In genomic region chr19:33522371-33522662, GRCh38 we compare ENCODE assay signal across 8 cellular contexts. TPM values are rescaled to one million over a fixed set of nuclear protein-coding genes. Genes with fewer than 3 reads are reported as not detected.
DNase-seq lines count a peak whose midpoint lies in the region; ATAC-seq, FAIRE-seq and TF ChIP-seq lines count a peak whose summit lies in the region.

No MANE protein-coding gene starts in this region.

- no peaks in the 10 kb centered on the region for H3K9me3 ChIP-seq in HepG2 (ENCODE audit: low read length)

- H3K4me2 ChIP-seq in HepG2 (ENCODE audit: low read depth, low read length), result peak overlapping the region; percentile 99

- no peaks in the 10 kb centered on the region for H3K27me3 Mint-ChIP-seq in activated CD4-positive, alpha-beta T cell treated with anti-CD3 and anti-CD28 coated beads, Interleukin-2, amount 10 ng/mL, durations not matched to agents 7 days and 5 days
- no peaks in the 10 kb centered on the region for H3K27me3 Mint-ChIP-seq in activated T-helper 17 cell treated with anti-CD3 and anti-CD28 coated beads, Interleukin-2, amount 50 U/mL, for 72 hours

- peaks cover 8 to 23% of the 10 kb centered on the region in 2 experiments; a peak in 3 of 5 replicates for H3K27me3 ChIP-seq in HepG2 (ENCODE audit: control insufficient read depth in 1 of 2, insufficient read depth in 2 of 2, low read length in 2 of 2)

- H3K27ac ChIP-seq in HepG2 (ENCODE audit: extremely low read length, insufficient read depth, low read length), result no peak overlapping the region
- peak overlapping the region; percentile 52 for H3K27ac ChIP-seq in substantia nigra (ENCODE audit: low read depth, low read length, poor library complexity, severe bottlenecking)

- FAIRE-seq in HepG2 (lab: Jason Lieb, UNC), result no peak

- 44% methylated on average over 2 of the region's 5 CpGs for WGBS in HepG2 (ENCODE audit: low lambda C conversion rate)

- no peak overlapping the region for H2AFZ ChIP-seq in HepG2 (ENCODE audit: low read length)

- TF ChIP-seq RAD21 in HepG2 (CRISPR knock-in tag; IDR thresholded peaks at IDR 0.05), result no peak

- peaks cover 45% of the 10 kb centered on the region for H3K4me1 ChIP-seq in HepG2 (ENCODE audit: insufficient read depth, low read length)

- H4K20me1 ChIP-seq in HepG2 (ENCODE audit: insufficient read depth, low read length), result 0 out of 2 replicates have a peak, but pooled peaks cover 3% of the 10 kb centered on the region

- CTCF ChIA-PET in activated CD4-positive, alpha-beta T cell treated with anti-CD3 and anti-CD28 coated beads, Interleukin-2, amount 10 ng/mL, durations not matched to agents 7 days and 5 days (lab: Charles Lee), result interaction anchor here (1.2 kb wide), 1 partner anchor 256 kb away, joined by 3 read pairs; no protein-coding TSS in a partner anchor
- CTCF ChIA-PET in HepG2 (lab: Yijun Ruan, JAX; ENCODE audit: low intra/inter-chr PET ratio, low total read pairs), result no interaction called here

- no peaks in the 10 kb centered on the region for H3K36me3 Mint-ChIP-seq in activated CD4-positive, alpha-beta T cell treated with anti-CD3 and anti-CD28 coated beads, Interleukin-2, amount 10 ng/mL, durations not matched to agents 7 days and 5 days (ENCODE audit: low read depth)
- no peaks in the 10 kb centered on the region for H3K36me3 Mint-ChIP-seq in activated T-helper 17 cell treated with anti-CD3 and anti-CD28 coated beads, Interleukin-2, amount 50 U/mL, for 72 hours (ENCODE audit: low read depth)

- POLR2A ChIA-PET in activated CD4-positive, alpha-beta T cell treated with anti-CD3 and anti-CD28 coated beads, Interleukin-2, amount 10 ng/mL, durations not matched to agents 7 days and 5 days (lab: Charles Lee), result no interaction called here
- POLR2A ChIA-PET in HepG2 (lab: Yijun Ruan, JAX), result interaction anchor here (0.7 to 1.4 kb wide), 9 partner anchors 10 to 1117 kb away, joined by 3 to 4 read pairs (median 3); no protein-coding TSS in a partner anchor

- H3K4me3 Mint-ChIP-seq in activated CD4-positive, alpha-beta T cell treated with anti-CD3 and anti-CD28 coated beads, Interleukin-2, amount 10 ng/mL, durations not matched to agents 7 days and 5 days, result peak overlapping the region; percentile 79
- H3K4me3 Mint-ChIP-seq in activated T-helper 17 cell treated with anti-CD3 and anti-CD28 coated beads, Interleukin-2, amount 50 U/mL, for 72 hours, result peak overlapping the region; percentile 93

- BruUV-seq in HepG2 (replicated peaks; lab: Mats Ljungman, UMichigan), result no TSS peak

- no peak for ATAC-seq in activated T-helper 17 cell treated with anti-CD3 and anti-CD28 coated beads, Interleukin-2, amount 50 U/mL, for 72 hours (replicated peaks)
- peak; percentile 10 for ATAC-seq in HepG2

- peaks cover 19% of the 10 kb centered on the region for H3K79me2 ChIP-seq in HepG2 (ENCODE audit: insufficient read depth, low read length)

- in situ Hi-C loops in HepG2 (cut with HindIII; ENCODE audit: extremely low pct_ligation_motif_present, low pct_unique_long_range_greater_than_20kb), result no loop called here

- no peaks in the 10 kb centered on the region for H3K9me3 Mint-ChIP-seq in activated CD4-positive, alpha-beta T cell treated with anti-CD3 and anti-CD28 coated beads, Interleukin-2, amount 10 ng/mL, durations not matched to agents 7 days and 5 days
- H3K9me3 Mint-ChIP-seq in activated T-helper 17 cell treated with anti-CD3 and anti-CD28 coated beads, Interleukin-2, amount 50 U/mL, for 72 hours, result no peaks in the 10 kb centered on the region

- H3K9ac ChIP-seq in HepG2 (ENCODE audit: insufficient read depth, low read depth, low read length), result peak overlapping the region; percentile 58

- TF ChIP-seq EP300 in HepG2 (IDR thresholded peaks at IDR 0.05; ENCODE audit: low read depth in 2 of 2, low read length in 2 of 2) (no peak), HepG2 (CRISPR knock-in tag; IDR thresholded peaks at IDR 0.05; ENCODE audit: borderline replicate concordance) (no peak)

- no peak for DNase-seq in activated CD4-positive, alpha-beta T cell treated with anti-CD3 and anti-CD28 coated beads, Interleukin-2, amount 10 ng/mL, durations not matched to agents 7 days and 5 days
- DNase-seq in activated CD4-positive, alpha-beta T cell treated with anti-CD3 and anti-CD28 coated beads for 48 hours, result no peak
- DNase-seq in HepG2 (ENCODE audit: low spot score) (no peak), substantia nigra (lab: John Stamatoyannopoulos, UW) (no peak), retina (no peak), NCI-H187 (lab: John Stamatoyannopoulos, UW) (no peak)
- DNase-seq in stimulated activated CD4-positive, alpha-beta T cell treated with anti-CD3 and anti-CD28 coated beads, Interleukin-2, amount 100 ng/mL, for 48 hours, result no peak

- H3K27ac Mint-ChIP-seq in activated CD4-positive, alpha-beta T cell treated with anti-CD3 and anti-CD28 coated beads, Interleukin-2, amount 10 ng/mL, durations not matched to agents 7 days and 5 days, result no peak overlapping the region
- H3K27ac Mint-ChIP-seq in activated T-helper 17 cell treated with anti-CD3 and anti-CD28 coated beads, Interleukin-2, amount 50 U/mL, for 72 hours, result peak overlapping the region; percentile 91

- intact Hi-C loops in HepG2 (cut with micrococcal nuclease; ENCODE audit: unreplicated experiment), result no loop called here

- H3K36me3 ChIP-seq in HepG2 (replicated peaks in 1 of 2; ENCODE audit: control insufficient read depth in 1 of 2, insufficient read depth in 2 of 2, low read length in 2 of 2), result no peaks in the 10 kb centered on the region

- peak overlapping the region; percentile 76 to 97 (median 78) for H3K4me3 ChIP-seq in HepG2 (replicated peaks in 1 of 3; ENCODE audit: insufficient read depth in 1 of 3, low read depth in 2 of 3, low read length in 3 of 3)

- TF ChIP-seq CTCF in HepG2 (CRISPR knock-in tag; IDR thresholded peaks at IDR 0.05), result no peak

- TF ChIP-seq POLR2A in HepG2 (IDR thresholded peaks at IDR 0.05; ENCODE audit: insufficient read depth in 1 of 2, low read depth in 2 of 2, low read length in 2 of 2), result no peak

- H3K4me1 Mint-ChIP-seq in activated CD4-positive, alpha-beta T cell treated with anti-CD3 and anti-CD28 coated beads, Interleukin-2, amount 10 ng/mL, durations not matched to agents 7 days and 5 days, result peaks cover 23% of the 10 kb centered on the region
- peaks cover 15% of the 10 kb centered on the region for H3K4me1 Mint-ChIP-seq in activated T-helper 17 cell treated with anti-CD3 and anti-CD28 coated beads, Interleukin-2, amount 50 U/mL, for 72 hours

TF ChIP-seq in HepG2, 621 proteins besides CTCF, POLR2A, EP300 and RAD21 (continues in another document):
- 0 out of 2 replicates have a peak, but pooled peaks have one; percentile 37 for TF ChIP-seq SNAI1 (CRISPR knock-in tag; IDR thresholded peaks at IDR 0.05; ENCODE audit: borderline replicate concordance)
- TF ChIP-seq NR0B2 (CRISPR knock-in tag; IDR thresholded peaks at IDR 0.05), result 0 out of 2 replicates have a peak, but pooled peaks have one; percentile 14
- TF ChIP-seq EED (CRISPR knock-in tag; IDR thresholded peaks at IDR 0.05), result 0 out of 2 replicates have a peak, but pooled peaks have one; percentile 42
- TF ChIP-seq SRY (CRISPR knock-in tag; IDR thresholded peaks at IDR 0.05), result 0 out of 2 replicates have a peak, but pooled peaks have one; percentile 5
- no peak for TF ChIP-seq ZNF207 (IDR thresholded peaks at IDR 0.05; ENCODE audit: borderline replicate concordance)
- TF ChIP-seq MYC (CRISPR knock-in tag; IDR thresholded peaks at IDR 0.05; ENCODE audit: borderline replicate concordance), result 0 out of 2 replicates have a peak, but pooled peaks have one; percentile 9

RNA-seq across cellular contexts. Expression of gene PEPD, which starts 0.7 kb away (rescaled TPM):
- 10 to 100 TPM; 38.1 to 44.5 TPM for total RNA-seq in activated CD4-positive, alpha-beta T cell treated with anti-CD3 and anti-CD28 coated beads, Interleukin-2, amount 10 ng/mL, durations not matched to agents 7 days and 5 days
- total RNA-seq in activated T-helper 17 cell treated with anti-CD3 and anti-CD28 coated beads, Interleukin-2, amount 50 U/mL, for 72 hours, result 10 to 100 TPM; 16.4 to 33.1 TPM
- 75.1 and 81.0 TPM in 2 replicates for total RNA-seq in HepG2 (2016; rRNA removed; fragmentation: Illumina TruSeq; extraction: Trizol)
- total RNA-seq in HepG2 (2016; cell fraction: cytosol; rRNA removed; fragmentation: Illumina TruSeq; extraction: Trizol; ENCODE audit: low read depth), result 12.2 and 14.5 TPM in 2 replicates
- 76.9 and 79.4 TPM in 2 replicates for total RNA-seq in HepG2 (2016; cell fraction: insoluble cytoplasmic fraction; rRNA removed; fragmentation: Illumina TruSeq; extraction: Trizol)
- 29.4 and 31.9 TPM in 2 replicates for total RNA-seq in HepG2 (2016; cell fraction: membrane; rRNA removed; fragmentation: Illumina TruSeq; extraction: Trizol)
- 35.5 and 39.2 TPM in 2 replicates for total RNA-seq in HepG2 (2016; cell fraction: nucleus; rRNA removed; fragmentation: Illumina TruSeq; extraction: Trizol)
- 60.7 and 63.7 TPM in 2 replicates for polyA plus RNA-seq in HepG2 (2011; rRNA removed)
- 56.0 and 100 TPM in 2 replicates for polyA plus RNA-seq in HepG2 (2011; cell fraction: cytosol; rRNA removed)
- 50.1 and 50.6 TPM in 2 replicates for polyA plus RNA-seq in HepG2 (2011; cell fraction: nucleus; rRNA removed)
- 45.4 and 52.9 TPM in 2 replicates for polyA plus RNA-seq in HepG2 (2012)
- polyA plus RNA-seq in HepG2 (2016; cell fraction: cytosol; fragmentation: Illumina TruSeq; extraction: Trizol; ENCODE audit: low read depth), result 14.1 and 18.0 TPM in 2 replicates
- polyA plus RNA-seq in HepG2 (2016; cell fraction: insoluble cytoplasmic fraction; fragmentation: Illumina TruSeq; extraction: Trizol; ENCODE audit: low read depth), result 103 and 110 TPM in 2 replicates
- 30.2 and 30.4 TPM in 2 replicates for polyA plus RNA-seq in HepG2 (2016; cell fraction: membrane; fragmentation: Illumina TruSeq; extraction: Trizol; ENCODE audit: low read depth)
- 79.7 and 88.3 TPM in 2 replicates for polyA plus RNA-seq in HepG2 (2016; cell fraction: nucleus; fragmentation: Illumina TruSeq; extraction: Trizol; ENCODE audit: insufficient read depth, low read depth)
- 62.3 and 119 TPM in 2 replicates for polyA minus RNA-seq in HepG2 (2011; rRNA and poly(A)+ RNA removed; ENCODE audit: low replicate concordance)
- polyA minus RNA-seq in HepG2 (2011; cell fraction: cytosol; rRNA and poly(A)+ RNA removed), result 32.5 and 35.0 TPM in 2 replicates
- polyA minus RNA-seq in HepG2 (2011; cell fraction: nucleus; rRNA and poly(A)+ RNA removed), result 14.2 and 19.1 TPM in 2 replicates
